8 cellular contexts compared by ENCODE assay signal in the genomic region with DNA sequence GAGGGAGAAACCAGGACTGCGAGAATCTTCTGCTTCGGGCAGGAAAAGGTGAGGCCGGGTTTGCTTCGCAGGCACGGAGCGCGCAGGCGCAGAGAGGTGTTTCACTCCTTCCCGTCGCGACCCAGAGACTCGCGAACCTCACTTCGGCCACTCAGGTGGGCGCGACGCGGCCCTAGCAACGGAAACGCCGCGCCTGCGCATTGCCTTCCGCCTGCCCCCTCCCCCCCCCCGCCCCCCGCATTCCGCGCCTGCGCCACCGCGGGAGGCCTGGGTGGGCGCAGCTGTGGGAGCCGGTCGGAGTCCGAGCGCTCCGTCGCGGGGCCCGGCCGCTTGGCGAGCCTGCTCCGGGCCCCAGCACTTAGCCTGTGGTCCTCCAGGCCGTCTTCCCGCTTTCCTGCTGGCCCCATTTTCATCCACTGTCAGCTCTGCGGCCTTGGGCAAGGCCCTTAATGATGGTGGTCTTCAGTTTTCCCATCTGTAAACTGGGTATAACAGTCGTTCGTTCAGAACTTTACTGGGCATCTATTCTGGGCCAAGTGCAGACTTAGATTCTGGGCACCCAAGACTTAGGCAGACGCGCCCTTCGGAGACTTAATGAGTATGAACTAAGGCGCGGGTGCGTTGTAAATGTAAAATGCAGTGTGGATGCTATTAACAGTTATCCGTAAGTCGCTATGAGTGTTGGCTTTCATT.
A peak's percentile ranks its signal among the peaks of the same experiment; 100 is the strongest.
DNase-seq lines count a peak whose midpoint lies in the region; ATAC-seq lines count a peak whose summit lies in the region.

No MANE protein-coding gene starts in this region.

- no peaks in the 10 kb centered on the region for H3K9me3 Mint-ChIP-seq in CD4-positive, CD25-positive, alpha-beta regulatory T cell

- H3K4me3 ChIP-seq in CD4-positive, CD25-positive, alpha-beta regulatory T cell (ENCODE audit: low read depth, low read length) = peak overlapping the region; percentile 13

- H3K4me1 ChIP-seq in CD4-positive, CD25-positive, alpha-beta regulatory T cell (ENCODE audit: control insufficient read depth, insufficient read depth, low read length, poor library complexity, severe bottlenecking) = peaks cover 7% of the 10 kb centered on the region

- no peak overlapping the region for H3K27ac ChIP-seq in CD4-positive, CD25-positive, alpha-beta regulatory T cell (ENCODE audit: insufficient read depth, low read length, poor library complexity, severe bottlenecking)

- H3K4me3 Mint-ChIP-seq in CD4-positive, CD25-positive, alpha-beta regulatory T cell = peak overlapping the region in 3 of 4 donors; percentile 5 to 75 (median 68)

- H3K4me1 Mint-ChIP-seq in CD4-positive, CD25-positive, alpha-beta regulatory T cell = peaks cover 0 to 5% (median 0%) of the 10 kb centered on the region in 4 donors

- H3K27ac Mint-ChIP-seq in CD4-positive, CD25-positive, alpha-beta regulatory T cell = peak overlapping the region in 1 of 3 donors; percentile 46

- H3K27me3 ChIP-seq in CD4-positive, CD25-positive, alpha-beta regulatory T cell (ENCODE audit: control insufficient read depth, insufficient read depth, low read length) = peaks cover 19% of the 10 kb centered on the region

- H3K36me3 Mint-ChIP-seq in CD4-positive, CD25-positive, alpha-beta regulatory T cell = no peaks in the 10 kb centered on the region

- no peaks in the 10 kb centered on the region for H3K9me3 ChIP-seq in CD4-positive, CD25-positive, alpha-beta regulatory T cell (ENCODE audit: control insufficient read depth in 2 of 2, low read length in 2 of 2)

- DNase-seq in CD4-positive, CD25-positive, alpha-beta regulatory T cell = peak; percentile 6 to 60 (median 45)
- DNase-seq in central memory CD4-positive, alpha-beta T cell = peak; percentile 37
- DNase-seq in left lobe of liver (ENCODE audit: low spot score) (no peak), NCI-H187 (lab: John Stamatoyannopoulos, UW) (no peak)
- peak; percentile 41 to 50 for DNase-seq in stimulated activated CD4-positive, alpha-beta T cell treated with anti-CD3 and anti-CD28 coated beads, Interleukin-4, amount 100 ng/mL, for 4 hours

- H3K36me3 ChIP-seq in CD4-positive, CD25-positive, alpha-beta regulatory T cell (ENCODE audit: control insufficient read depth, insufficient read depth, low read length) = no peaks in the 10 kb centered on the region

- H3K27me3 Mint-ChIP-seq in CD4-positive, CD25-positive, alpha-beta regulatory T cell = peaks cover 58% of the 10 kb centered on the region

- ATAC-seq in CD4-positive, CD25-positive, alpha-beta regulatory T cell (ENCODE audit: low read depth in 2 of 2) = peak; percentile 57 to 58
- ATAC-seq in activated CD4-positive, CD25-positive, alpha-beta regulatory T cell treated with anti-CD3 and anti-CD28 coated beads, Interleukin-2, amount 50 U/mL, for 24 hours = peak; percentile 57 to 68
- peak; percentile 36 for ATAC-seq in left lobe of liver
- no peak for ATAC-seq in HG02870 (IDR thresholded peaks at IDR 0.05; ENCODE audit: unreplicated experiment)
- no peak for ATAC-seq in GM19395 (IDR thresholded peaks at IDR 0.05; ENCODE audit: unreplicated experiment)

Comparison
In these comparisons a context has a peak if more than half of its experiments do, and no peak if none do; other contexts are left out.
1. ATAC-seq: peak in CD4-positive, CD25-positive, alpha-beta regulatory T cell (2 of 2), activated CD4-positive, CD25-positive, alpha-beta regulatory T cell treated with anti-CD3 and anti-CD28 coated beads, Interleukin-2, amount 50 U/mL, for 24 hours (2 of 2) and left lobe of liver (single experiment); none in HG02870 (single experiment) and GM19395 (single experiment).
2. DNase-seq: peak in CD4-positive, CD25-positive, alpha-beta regulatory T cell (3 of 3), central memory CD4-positive, alpha-beta T cell (single experiment) and stimulated activated CD4-positive, alpha-beta T cell treated with anti-CD3 and anti-CD28 coated beads, Interleukin-4, amount 100 ng/mL, for 4 hours (2 of 2); none in left lobe of liver (single experiment) and NCI-H187 (0 of 2).